18 cellular contexts compared by ENCODE assay signal in genomic region chrX:39310925-39311324, GRCh38.
A peak's percentile ranks its signal among the peaks of the same experiment; 100 is the strongest.
DNase-seq lines count a peak whose midpoint lies in the region; ATAC-seq and TF ChIP-seq lines count a peak whose summit lies in the region.
"Had no signal": no experiment of that assay in that cellular context is flagged by ENCODE, and none has a peak within 500 bp of the region (broad histone marks: within the 10 kb centered on the region; RNA-seq: fewer than 3 reads in every experiment).

No MANE protein-coding gene starts in this region.

- peaks cover 87% of the 10 kb centered on the region for H3K4me1 Mint-ChIP-seq in activated CD4-positive, alpha-beta T cell treated with anti-CD3 and anti-CD28 coated beads for 36 hours
- peaks cover 61% of the 10 kb centered on the region for H3K4me1 Mint-ChIP-seq in nephron progenitor cell

- H3K27me3 Mint-ChIP-seq in activated CD4-positive, alpha-beta T cell treated with anti-CD3 and anti-CD28 coated beads for 36 hours = no peaks in the 10 kb centered on the region
- peaks cover 18% of the 10 kb centered on the region for H3K27me3 Mint-ChIP-seq in nephron progenitor cell (ENCODE audit: low read depth, poor library complexity)

- CTCF ChIA-PET in activated CD4-positive, alpha-beta T cell treated with anti-CD3 and anti-CD28 coated beads for 36 hours (lab: Charles Lee) = interaction anchor here (1.3 kb wide), 1 partner anchor 22 kb away, joined by 3 read pairs; no protein-coding TSS in a partner anchor

- H3K9me3 Mint-ChIP-seq in activated CD4-positive, alpha-beta T cell treated with anti-CD3 and anti-CD28 coated beads for 36 hours (ENCODE audit: low read depth) = peaks cover 6% of the 10 kb centered on the region
- peaks cover 15 to 23% of the 10 kb centered on the region in 2 donors for H3K9me3 Mint-ChIP-seq in activated naive CD4-positive, alpha-beta T cell treated with anti-CD3 and anti-CD28 coated beads, Interleukin-2, amount 50 U/mL, for 72 hours
- H3K9me3 Mint-ChIP-seq in nephron progenitor cell = peaks cover 26% of the 10 kb centered on the region

- intact Hi-C loops in activated CD4-positive, alpha-beta T cell treated with anti-CD3 and anti-CD28 coated beads for 36 hours (cut with DNase I, micrococcal nuclease) = loop anchor here in 1 of 2 experiments (2.0 kb wide), 1 partner anchor 16 kb away; no protein-coding TSS in a partner anchor

- POLR2A ChIA-PET in activated CD4-positive, alpha-beta T cell treated with anti-CD3 and anti-CD28 coated beads for 36 hours (lab: Charles Lee) = interaction anchor here (1.1 kb wide), 1 partner anchor 17 kb away, joined by 3 read pairs; no protein-coding TSS in a partner anchor

- TF ChIP-seq CTCF in nephron progenitor cell (IDR thresholded peaks at IDR 0.05) = no peak

- H3K36me3 Mint-ChIP-seq in activated CD4-positive, alpha-beta T cell treated with anti-CD3 and anti-CD28 coated beads for 36 hours (ENCODE audit: low read depth) = peaks cover 81% of the 10 kb centered on the region
- H3K36me3 Mint-ChIP-seq in activated naive CD4-positive, alpha-beta T cell treated with anti-CD3 and anti-CD28 coated beads, Interleukin-2, amount 50 U/mL, for 72 hours = peaks cover 71 to 80% of the 10 kb centered on the region in 2 donors
- H3K36me3 Mint-ChIP-seq in nephron progenitor cell (ENCODE audit: low read depth) = no peaks in the 10 kb centered on the region

- ATAC-seq in activated CD4-positive, alpha-beta T cell treated with anti-CD3 and anti-CD28 coated beads for 36 hours = no peak
- no peak for ATAC-seq in activated naive CD4-positive, alpha-beta T cell treated with anti-CD3 and anti-CD28 coated beads, Interleukin-2, amount 50 U/mL, for 72 hours
- ATAC-seq in GM19452 (IDR thresholded peaks at IDR 0.05; ENCODE audit: unreplicated experiment) (no peak), HG03378 (IDR thresholded peaks at IDR 0.05; ENCODE audit: unreplicated experiment) (no peak)
- ATAC-seq: A549 had no signal

- peak overlapping the region; percentile 100 for H3K27ac Mint-ChIP-seq in activated CD4-positive, alpha-beta T cell treated with anti-CD3 and anti-CD28 coated beads for 36 hours
- H3K27ac Mint-ChIP-seq in activated naive CD4-positive, alpha-beta T cell treated with anti-CD3 and anti-CD28 coated beads, Interleukin-2, amount 50 U/mL, for 72 hours = peak overlapping the region; percentile 98 to 100
- H3K27ac Mint-ChIP-seq in nephron progenitor cell = peak overlapping the region; percentile 85

- DNase-seq in activated CD4-positive, alpha-beta T cell treated with anti-CD3 and anti-CD28 coated beads for 36 hours = no peak
- no peak for DNase-seq in activated CD4-positive, alpha-beta T cell treated with anti-CD3 and anti-CD28 coated beads, Interleukin-2, amount 50 U/mL, for 4 hours
- DNase-seq in MV-4-11 (lab: John Stamatoyannopoulos, UW) (peak; percentile 40), nephron progenitor cell (peak; percentile 18), NCI-H1930 (lab: John Stamatoyannopoulos, UW) (no peak)
- DNase-seq in activated naive CD4-positive, alpha-beta T cell treated with anti-CD3 and anti-CD28 coated beads, Interleukin-2, amount 50 U/mL, for 72 hours (ENCODE audit: low spot score in 2 of 2) = no peak
- DNase-seq: activated CD4-positive, alpha-beta T cell treated with anti-CD3 and anti-CD28 coated beads for 1 hour; activated effector memory CD4-positive, alpha-beta T cell treated with anti-CD3 and anti-CD28 coated beads, Interleukin-2, amount 50 U/mL, for 16 hours; effector CD4-positive, alpha-beta T cell; GM23248; hippocampal formation; kidney glomerular epithelial cell; NCI-H1694 treated with DMSO at 0.1 percent for 48 hours; NCI-H524 treated with DMSO at 0.1 percent for 48 hours; SK-N-SH had no signal

- H3K4me3 Mint-ChIP-seq in activated CD4-positive, alpha-beta T cell treated with anti-CD3 and anti-CD28 coated beads for 36 hours = no peak overlapping the region
- peak overlapping the region; percentile 39 for H3K4me3 Mint-ChIP-seq in nephron progenitor cell

Comparison
In these comparisons a context has a peak if more than half of its experiments do, and no peak if none do; other contexts are left out.
1. DNase-seq: peak in MV-4-11 (single experiment) and nephron progenitor cell (single experiment); none in activated CD4-positive, alpha-beta T cell treated with anti-CD3 and anti-CD28 coated beads for 36 hours (single experiment), activated CD4-positive, alpha-beta T cell treated with anti-CD3 and anti-CD28 coated beads, Interleukin-2, amount 50 U/mL, for 4 hours (0 of 2), activated naive CD4-positive, alpha-beta T cell treated with anti-CD3 and anti-CD28 coated beads, Interleukin-2, amount 50 U/mL, for 72 hours (0 of 2) and NCI-H1930 (0 of 2).
2. Peak in every context shown above with its lines, with median percentiles within 50 percentile points of each other: H3K27ac Mint-ChIP-seq.